ENCODE assay signal across 9 cellular contexts in genomic region chr10:106571216-106571954, GRCh38.
DNase-seq lines count a peak whose midpoint lies in the region; ATAC-seq, FAIRE-seq and TF ChIP-seq lines count a peak whose summit lies in the region.
"Had no signal": no experiment of that assay in that cellular context is flagged by ENCODE, and none has a peak within 500 bp of the region (broad histone marks: within the 10 kb centered on the region; RNA-seq: fewer than 3 reads in every experiment).

No MANE protein-coding gene starts in this region.

- no peak for FAIRE-seq in A549 (lab: Jason Lieb, UNC)

- H3K79me2 ChIP-seq in GM23248 (ENCODE audit: insufficient read depth): no peaks in the 10 kb centered on the region

- no peaks in the 10 kb centered on the region for H3K4me1 ChIP-seq in A549
- peaks cover 16% of the 10 kb centered on the region for H3K4me1 ChIP-seq in GM23248 (ENCODE audit: insufficient read depth)

- no peak overlapping the region for H3K4me2 ChIP-seq in A549
- peak overlapping the region; percentile 58 for H3K4me2 ChIP-seq in GM23248 (ENCODE audit: unreplicated experiment)

- 0 out of 2 replicates have a peak overlapping the region, but pooled peaks have one; percentile 17 for H3K9ac ChIP-seq in GM23248

- H3K27ac ChIP-seq in A549 (no peak overlapping the region), GM23248 (no peak overlapping the region)

- no peaks in the 10 kb centered on the region; the same call in 2 of the 3 replicates for H3K9me3 ChIP-seq in A549
- H3K9me3 ChIP-seq in GM23248 (ENCODE audit: low read depth): no peaks in the 10 kb centered on the region

- ATAC-seq in A549 (no peak), HG03571 (IDR thresholded peaks at IDR 0.05; ENCODE audit: unreplicated experiment) (no peak)

- peak; percentile 14 to 27; a peak in 1 of 5 replicates for TF ChIP-seq RAD21 in A549 (conservative IDR thresholded peaks at IDR 0.05 in 1 of 2, IDR thresholded peaks at IDR 0.05 in 1 of 2)

- 0 out of 3 replicates have a peak, but pooled peaks have one; percentile 16 for TF ChIP-seq CTCF in A549 (IDR thresholded peaks at IDR 0.05)

- 0 out of 2 replicates have a peak, but pooled peaks cover 4% of the 10 kb centered on the region for H3F3A ChIP-seq in GM23248 (ENCODE audit: insufficient read depth)

- POLR2A ChIA-PET in A549 (lab: Yijun Ruan, JAX): no interaction called here

- H3K9me2 ChIP-seq in GM23248 (ENCODE audit: insufficient read depth): no peaks in the 10 kb centered on the region

- no peaks in the 10 kb centered on the region for H3K27me3 ChIP-seq in GM23248 (replicated peaks; ENCODE audit: insufficient read depth)

- no peaks in the 10 kb centered on the region for H3K36me3 ChIP-seq in GM23248 (ENCODE audit: low read depth)

- in situ Hi-C loops in GM23248 (cut with MboI): no loop called here

- H3K4me3 ChIP-seq in A549 (no peak overlapping the region), GM23248 (no peak overlapping the region)

- H4K20me1 ChIP-seq in GM23248 (ENCODE audit: insufficient read depth): no peaks in the 10 kb centered on the region

- WGBS in A549 (ENCODE audit: missing lambda C conversion rate): 5% methylated on average over 5 of the region's 5 CpGs
- 12% methylated on average over 5 of the region's 5 CpGs for WGBS in GM23248 (ENCODE audit: low coverage in 1 of 2, low lambda C conversion rate in 2 of 2, missing lambda C conversion rate in 2 of 2), 2 experiments

- TF ChIP-seq EP300 in A549 (IDR thresholded peaks at IDR 0.05): no peak

- no peak for TF ChIP-seq POLR2A in A549 (IDR thresholded peaks at IDR 0.05; ENCODE audit: low read length)

- DNase-seq in A549 (ENCODE audit: low read depth in 1 of 2, low spot score in 1 of 2) (peak in 1 of 2 experiments; percentile 20), GM23248 (peak; percentile 67), SW480 (ENCODE audit: low spot score) (peak; percentile 42), iPS-NIHi11 (ENCODE audit: low spot score) (peak; percentile 33)
- no peak for DNase-seq in stimulated activated CD4-positive, alpha-beta T cell treated with anti-CD3 and anti-CD28 coated beads, Interleukin-1b, Interleukin-23, amount 100 ng/mL, for 48 hours
- no peak for DNase-seq in stimulated activated CD4-positive, alpha-beta T cell treated with anti-CD3 and anti-CD28 coated beads, Interleukin-4, amount 100 ng/mL, for 24 hours
- no peak for DNase-seq in stimulated activated CD8-positive, alpha-beta memory T cell treated with anti-CD3 and anti-CD28 coated beads, Interleukin-4, amount 100 ng/mL, for 48 hours
- DNase-seq: effector memory CD4-positive, alpha-beta T cell had no signal

- H2AFZ ChIP-seq in GM23248: peak overlapping the region; percentile 61; the same call in 1 of the 2 replicates

- CTCF ChIA-PET in A549 (lab: Yijun Ruan, JAX): interaction anchor here (0.9 kb wide), 1 partner anchor 17 kb away, joined by 3 read pairs; no protein-coding TSS in a partner anchor

TF ChIP-seq in A549, 52 proteins besides CTCF, POLR2A, EP300 and RAD21:
- TF ChIP-seq CHD4 (IDR thresholded peaks at IDR 0.05; ENCODE audit: borderline replicate concordance) (no peak), PBX3 (IDR thresholded peaks at IDR 0.05) (no peak), HOXA7 (CRISPR knock-in tag; IDR thresholded peaks at IDR 0.05) (no peak), MAZ (IDR thresholded peaks at IDR 0.05; ENCODE audit: borderline replicate concordance, low read depth, low read length) (no peak), ELK1 (IDR thresholded peaks at IDR 0.05; ENCODE audit: low read depth, low read length) (no peak), SMC3 (IDR thresholded peaks at IDR 0.05) (no peak), RCOR1 (IDR thresholded peaks at IDR 0.05; ENCODE audit: low read depth, low read length) (no peak), CBX8 (IDR thresholded peaks at IDR 0.05) (no peak), FOXS1 (CRISPR knock-in tag; IDR thresholded peaks at IDR 0.05) (no peak), RFX5 (IDR thresholded peaks at IDR 0.05) (no peak), ZFP36 (IDR thresholded peaks at IDR 0.05; ENCODE audit: borderline replicate concordance, partially characterized antibody) (no peak), BCL3 (IDR thresholded peaks at IDR 0.05) (no peak), HEYL (CRISPR knock-in tag; IDR thresholded peaks at IDR 0.05) (no peak), RARB (CRISPR knock-in tag; IDR thresholded peaks at IDR 0.05) (no peak)

Comparison
In these comparisons a context has a peak if more than half of its experiments do, and no peak if none do; other contexts are left out.
1. DNase-seq: peak in GM23248 (single experiment), SW480 (single experiment) and iPS-NIHi11 (single experiment); none in stimulated activated CD4-positive, alpha-beta T cell treated with anti-CD3 and anti-CD28 coated beads, Interleukin-1b, Interleukin-23, amount 100 ng/mL, for 48 hours (single experiment), stimulated activated CD4-positive, alpha-beta T cell treated with anti-CD3 and anti-CD28 coated beads, Interleukin-4, amount 100 ng/mL, for 24 hours (single experiment) and stimulated activated CD8-positive, alpha-beta memory T cell treated with anti-CD3 and anti-CD28 coated beads, Interleukin-4, amount 100 ng/mL, for 48 hours (single experiment).